ENCODE assay signal across 7 cellular contexts in genomic region chr2:28751102-28751955, GRCh38. TPM values are rescaled to one million over a fixed set of nuclear protein-coding genes. Genes with fewer than 3 reads are reported as not detected.
DNase-seq lines count a peak whose midpoint lies in the region; ATAC-seq and TF ChIP-seq lines count a peak whose summit lies in the region.

Gene PPP1CB, plus strand, starts transcription at chr2:28751830. Its CDS starts 295 bp downstream, at chr2:28752125.

- peak within 1 kb of the TSS; percentile 98 for H3K4me3 ChIP-seq in astrocyte of the spinal cord (ENCODE audit: low read depth, low read length)

- DNase-seq in NCI-H2081 (lab: John Stamatoyannopoulos, UW) (peak; percentile 96 to 98), T1000 (lab: John Stamatoyannopoulos, UW) (peak; percentile 92), astrocyte of the spinal cord (ENCODE audit: low read depth, low spot score) (peak; percentile 97), hypothalamus (lab: John Stamatoyannopoulos, UW) (peak; percentile 66 to 96 (median 92)), sciatic nerve (ENCODE audit: low spot score) (peak; percentile 95)

- in situ Hi-C loops in astrocyte of the spinal cord (cut with HindIII; ENCODE audit: low sequenced_read_pairs), result no loop called here

- peak; percentile 29 for TF ChIP-seq CTCF in astrocyte of the spinal cord (IDR thresholded peaks at IDR 0.05; ENCODE audit: low read depth, low read length)

- intact Hi-C loops in sciatic nerve (cut with DNase I), result loop anchor here (10.0 kb wide), 1 partner anchor 157 kb away; no protein-coding TSS in a partner anchor

- peak; percentile 88 for ATAC-seq in GM18511 (IDR thresholded peaks at IDR 0.05; ENCODE audit: unreplicated experiment)
- ATAC-seq in HG03039 (IDR thresholded peaks at IDR 0.05; ENCODE audit: unreplicated experiment), result peak; percentile 88
- peak; percentile 93 for ATAC-seq in sciatic nerve

RNA-seq across cellular contexts. Expression of gene PPP1CB, which starts in this region (rescaled TPM):
- 210 TPM for total RNA-seq in sciatic nerve

Comparison
In these comparisons a context has a peak if more than half of its experiments do, and no peak if none do; other contexts are left out.
1. Peak in every context shown above with its lines: DNase-seq, ATAC-seq and H3K4me3 ChIP-seq.